Comparison of ENCODE assay signal across 8 cellular contexts in genomic region chr15:32718822-32719716, GRCh38. TPM values are rescaled to one million over a fixed set of nuclear protein-coding genes. Genes with fewer than 3 reads are reported as not detected.
A peak's percentile ranks its signal among the peaks of the same experiment; 100 is the strongest.
DNase-seq lines count a peak whose midpoint lies in the region; ATAC-seq and TF ChIP-seq lines count a peak whose summit lies in the region.

No MANE protein-coding gene starts in this region.

- H3K4me3 ChIP-seq in gastroesophageal sphincter: peak overlapping the region; percentile 56 to 69
- H3K4me3 ChIP-seq in rectal smooth muscle tissue (ENCODE audit: low read length): peak overlapping the region; percentile 63

- no peaks in the 10 kb centered on the region for H3K9me3 Mint-ChIP-seq in T-helper 2 cell treated with Interferon-gamma antibody and Interleukin-4, amounts not matched to agents 5 μg/mL and 100 μg/mL, for 36 hours

- H3K9ac ChIP-seq in rectal smooth muscle tissue (ENCODE audit: low read length): no peak overlapping the region

- in situ Hi-C loops in KBM-7 (cut with MboI; ENCODE audit: low pct_unique_long_range_greater_than_20kb, low sequenced_read_pairs): no loop called here

- no peaks in the 10 kb centered on the region for H3K9me3 ChIP-seq in gastroesophageal sphincter

- H3K36me3 Mint-ChIP-seq in T-helper 2 cell treated with Interferon-gamma antibody and Interleukin-4, amounts not matched to agents 5 μg/mL and 100 μg/mL, for 36 hours (ENCODE audit: low read depth): no peaks in the 10 kb centered on the region

- no peak for TF ChIP-seq POLR2A in gastroesophageal sphincter (IDR thresholded peaks at IDR 0.05)

- H3K4me1 ChIP-seq in gastroesophageal sphincter (peaks cover 0 to 32% (median 21%) of the 10 kb centered on the region in 3 donors), rectal smooth muscle tissue (ENCODE audit: control insufficient read depth, insufficient read depth, low read length) (no peaks in the 10 kb centered on the region)

- H3K4me3 Mint-ChIP-seq in T-helper 2 cell treated with Interferon-gamma antibody and Interleukin-4, amounts not matched to agents 5 μg/mL and 100 μg/mL, for 36 hours: peak overlapping the region; percentile 19

- 0 to 2% methylated on average over 1 to 6 of the region's 70 CpGs for WGBS in gastroesophageal sphincter (ENCODE audit: low coverage in 1 of 2), 2 donors

- H3K27me3 ChIP-seq in gastroesophageal sphincter (peaks cover 45% of the 10 kb centered on the region), rectal smooth muscle tissue (ENCODE audit: control insufficient read depth, insufficient read depth, low read length) (peaks cover 18% of the 10 kb centered on the region)

- H3K27ac ChIP-seq in gastroesophageal sphincter (peak overlapping the region; percentile 71 to 89 (median 85)), rectal smooth muscle tissue (ENCODE audit: low read depth, low read length) (no peak overlapping the region)

- no peaks in the 10 kb centered on the region for H3K36me3 ChIP-seq in gastroesophageal sphincter
- no peaks in the 10 kb centered on the region for H3K36me3 ChIP-seq in rectal smooth muscle tissue (ENCODE audit: control insufficient read depth, insufficient read depth, low read length)

- H3K4me1 Mint-ChIP-seq in T-helper 2 cell treated with Interferon-gamma antibody and Interleukin-4, amounts not matched to agents 5 μg/mL and 100 μg/mL, for 36 hours (ENCODE audit: low read depth): peaks cover 22% of the 10 kb centered on the region

- peaks cover 86% of the 10 kb centered on the region for H3K27me3 Mint-ChIP-seq in T-helper 2 cell treated with Interferon-gamma antibody and Interleukin-4, amounts not matched to agents 5 μg/mL and 100 μg/mL, for 36 hours (ENCODE audit: low read depth)

- TF ChIP-seq EP300 in gastroesophageal sphincter (IDR thresholded peaks at IDR 0.05): no peak

- no peak overlapping the region for H3K27ac Mint-ChIP-seq in T-helper 2 cell treated with Interferon-gamma antibody and Interleukin-4, amounts not matched to agents 5 μg/mL and 100 μg/mL, for 36 hours

- ATAC-seq in gastroesophageal sphincter: peak; percentile 29

- TF ChIP-seq CTCF in GM10266 (IDR thresholded peaks at IDR 0.05; ENCODE audit: control insufficient read depth, insufficient read depth, low read depth, missing control alignments): no peak
- TF ChIP-seq CTCF in gastroesophageal sphincter (IDR thresholded peaks at IDR 0.05): no peak

- DNase-seq in GM10266 (ENCODE audit: extremely low spot score) (peak; percentile 34), KBM-7 (no peak), AML-193 (lab: John Stamatoyannopoulos, UW) (no peak), HPDE6-E6E7 (ENCODE audit: extremely low spot score) (no peak)
- no peak for DNase-seq in T-helper 2 cell treated with Interferon-gamma antibody and Interleukin-4, amounts not matched to agents 5 μg/mL and 100 μg/mL, for 36 hours (ENCODE audit: low spot score)
- no peak for DNase-seq in stimulated activated naive CD4-positive, alpha-beta T cell (lab: John Stamatoyannopoulos, UW)

RNA-seq across cellular contexts. Expression of gene GREM1, which starts 1.3 kb away (rescaled TPM):
- total RNA-seq in gastroesophageal sphincter: 100 to 1,000 TPM in 2 of 4 donors, 10 to 100 TPM in 2; 55.5 to 365 (median 133) TPM
